Comparison of ENCODE assay signal across 8 cellular contexts in genomic region chr1:50967416-50968020, GRCh38. TPM values are rescaled to one million over a fixed set of nuclear protein-coding genes. Genes with fewer than 3 reads are reported as not detected.
DNase-seq lines count a peak whose midpoint lies in the region; ATAC-seq and TF ChIP-seq lines count a peak whose summit lies in the region.

No MANE protein-coding gene starts in this region.

- TF ChIP-seq POLR2A in body of pancreas (IDR thresholded peaks at IDR 0.05), result no peak

- peak overlapping the region; percentile 94 to 100 (median 98) for H3K27ac ChIP-seq in body of pancreas

- no peak for TF ChIP-seq CTCF in body of pancreas (IDR thresholded peaks at IDR 0.05)

- WGBS in body of pancreas, 2 donors, result 27 to 34% methylated on average over 8 of the region's 8 CpGs

- H3K9me3 ChIP-seq in body of pancreas, result no peaks in the 10 kb centered on the region

- peak overlapping the region in 1 of 2 donors; percentile 85 for H3K4me3 ChIP-seq in body of pancreas

- H3K4me1 ChIP-seq in body of pancreas, result peaks cover 15% of the 10 kb centered on the region

- H3K27me3 ChIP-seq in body of pancreas, result no peaks in the 10 kb centered on the region

- no peak for ATAC-seq in body of pancreas
- ATAC-seq in GM21447 (IDR thresholded peaks at IDR 0.05; ENCODE audit: unreplicated experiment), result no peak

- H3K36me3 ChIP-seq in body of pancreas (replicated peaks in 1 of 2; ENCODE audit: insufficient read depth in 1 of 2, low read depth in 2 of 2), result no peaks in the 10 kb centered on the region

- intact Hi-C loops in body of pancreas (cut with DNase I), result no loop called here

- DNase-seq in NCI-H2107 treated with DMSO at 0.1 percent for 48 hours (lab: John Stamatoyannopoulos, UW; ENCODE audit: unreplicated experiment) (peak; percentile 79), NCI-H2107 (lab: John Stamatoyannopoulos, UW) (no peak), M059J (ENCODE audit: low read depth) (peak; percentile 72), body of pancreas (peak in 1 of 4 donors; percentile 19), medulla oblongata (ENCODE audit: extremely low spot score) (peak; percentile 52), NCI-H1048 (lab: John Stamatoyannopoulos, UW) (no peak), LoVo (ENCODE audit: low spot score) (no peak)

RNA-seq across cellular contexts. Expression of gene CDKN2C, which starts 2.5 kb away (rescaled TPM):
- total RNA-seq in M059J (2014; rRNA removed; shearing (Covaris generic)), result 187 and 243 TPM in 2 replicates
- 10 to 100 TPM in 1 of 2 donors, 1 to 10 TPM in 1; 7.6 to 11.9 TPM for total RNA-seq in body of pancreas

RNA-seq across cellular contexts. Expression of gene FAF1, which starts 7.5 kb away (rescaled TPM):
- 84.8 and 135 TPM in 2 replicates for total RNA-seq in M059J (2014; rRNA removed; shearing (Covaris generic))
- total RNA-seq in body of pancreas, result 10 to 100 TPM; 17.8 to 27.5 TPM

Comparison
In these comparisons a context has a peak if more than half of its experiments do, and no peak if none do; other contexts are left out.
1. DNase-seq: peak in NCI-H2107 treated with DMSO at 0.1 percent for 48 hours (single experiment), M059J (single experiment) and medulla oblongata (single experiment); none in NCI-H2107 (single experiment), NCI-H1048 (single experiment) and LoVo (single experiment).
2. RNA of gene CDKN2C, which starts 2.5 kb away (total RNA-seq): 187 to 243 TPM in M059J; 7.6 to 11.9 TPM in body of pancreas; every median in the first group is over 10 times any median in the second.